In the genomic region with DNA sequence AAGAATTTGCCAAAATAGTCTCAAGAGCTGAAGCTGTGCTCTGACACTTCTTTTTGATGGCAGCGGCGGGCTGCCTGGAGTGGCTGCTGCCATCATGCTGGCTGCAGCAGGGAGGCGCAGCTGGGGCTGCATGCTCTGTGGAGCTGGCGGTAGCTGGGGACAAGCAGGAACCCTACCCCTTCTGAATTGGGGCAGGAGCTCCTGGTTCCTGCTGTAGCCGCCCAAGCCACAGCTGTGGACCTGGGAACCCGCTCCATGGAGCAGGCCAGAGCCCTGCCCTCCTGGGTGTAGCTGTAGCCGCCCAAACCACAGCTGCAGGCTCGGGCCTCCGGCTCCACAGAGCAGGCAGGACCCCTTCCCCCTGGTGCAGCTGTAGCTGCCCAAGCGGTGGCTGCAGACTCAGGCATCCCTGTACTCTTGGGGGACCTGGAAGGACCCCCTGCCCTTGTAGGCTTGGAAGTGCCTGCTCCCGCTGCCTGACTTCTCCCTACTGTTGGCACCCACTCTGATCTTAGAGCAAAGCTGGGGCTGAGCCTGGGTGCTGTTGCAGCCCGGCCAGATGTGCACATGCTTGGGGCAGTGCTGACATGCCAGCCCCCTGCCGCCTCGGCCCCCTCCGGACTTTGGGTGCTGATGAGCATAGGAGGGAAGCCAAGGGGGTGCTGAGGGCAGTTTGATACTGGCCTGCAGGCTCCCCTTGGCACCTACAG, we compare ENCODE assay signal across 32 cellular contexts.
"Had no signal": no experiment of that assay in that cellular context is flagged by ENCODE, and none has a peak within 500 bp of the region (broad histone marks: within the 10 kb centered on the region; RNA-seq: fewer than 3 reads in every experiment).

No MANE protein-coding gene starts in this region.

- DNase-seq: activated CD4-positive, alpha-beta memory T cell treated with anti-CD3 and anti-CD28 coated beads for 36 hours; activated CD4-positive, alpha-beta T cell treated with anti-CD3 and anti-CD28 coated beads, Interleukin-2, amount 10 ng/mL, durations not matched to agents 24 days and 14 days; activated CD4-positive, CD25-positive, alpha-beta regulatory T cell treated with anti-CD3 and anti-CD28 coated beads, Interleukin-2, amount 50 U/mL, for 72 hours; activated CD8-positive, alpha-beta memory T cell treated with anti-CD3 and anti-CD28 coated beads, Interleukin-2, amount 50 U/mL, for 4 hours; activated effector memory CD4-positive, alpha-beta T cell treated with anti-CD3 and anti-CD28 coated beads, Interleukin-2, amount 50 U/mL, for 16 hours; activated naive CD4-positive, alpha-beta T cell treated with anti-CD3 and anti-CD28 coated beads for 36 hours; activated naive CD8-positive, alpha-beta T cell treated with anti-CD3 and anti-CD28 coated beads for 36 hours; activated T-cell treated with anti-CD3 and anti-CD28 coated beads, Interleukin-2, amount 50 U/mL, for 1 hour; adrenal gland; foreskin keratinocyte; heart right ventricle; kidney glomerular epithelial cell; left lung; lower lobe of right lung; mesenchymal stem cell; occipital lobe; psoas muscle; stimulated activated CD4-positive, alpha-beta T cell treated with anti-CD3 and anti-CD28 coated beads, Interleukin-1b, Interleukin-23, amount 100 ng/mL, for 48 hours; stimulated activated CD4-positive, alpha-beta T cell treated with anti-CD3 and anti-CD28 coated beads, Interleukin-4, amount 100 ng/mL, for 4 hours; stimulated activated CD8-positive, alpha-beta memory T cell treated with anti-CD3 and anti-CD28 coated beads, Interleukin-4, amount 100 ng/mL, for 48 hours; stimulated activated naive CD8-positive, alpha-beta T cell treated with anti-CD3 and anti-CD28 coated beads, Interleukin-15, amount 100 ng/mL, for 72 hours; T-helper 17 cell; T1000; WERI-Rb-1 had no signal

- H3K9ac ChIP-seq: parathyroid adenoma had no signal

- H3K27ac ChIP-seq: adrenal gland, ascending aorta, cardiac muscle cell, esophagus muscularis mucosa, foreskin keratinocyte, heart right ventricle, left lung, lower lobe of right lung, parathyroid adenoma, psoas muscle, right atrium auricular region, upper lobe of left lung, WERI-Rb-1 had no signal

- H3K4me1 ChIP-seq: adrenal gland, ascending aorta, esophagus muscularis mucosa, foreskin keratinocyte, heart right ventricle, left lung, lower lobe of right lung, parathyroid adenoma, psoas muscle, right atrium auricular region, upper lobe of left lung had no signal

- H3K9me3 ChIP-seq: adrenal gland, ascending aorta, esophagus muscularis mucosa, heart right ventricle, left lung, lower lobe of right lung, psoas muscle, right atrium auricular region, upper lobe of left lung had no signal

- H3K27me3 ChIP-seq: adrenal gland, ascending aorta, cardiac muscle cell, esophagus muscularis mucosa, foreskin keratinocyte, heart right ventricle, left lung, right atrium auricular region, upper lobe of left lung had no signal

- H3K4me3 ChIP-seq: adrenal gland, ascending aorta, cardiac muscle cell, esophagus muscularis mucosa, heart right ventricle, left lung, lower lobe of right lung, psoas muscle, right atrium auricular region, smooth muscle cell, upper lobe of left lung had no signal

- ATAC-seq: foreskin keratinocyte; left lung; psoas muscle; stimulated activated memory B cell treated with anti-CD40 and anti-IgM and Interleukin-4, amounts not matched to agents 10 μg/mL and 1 μg/mL and 100 μg/mL, for 72 hours; stimulated activated naive CD8-positive, alpha-beta T cell treated with anti-CD3 and anti-CD28 coated beads, Interleukin-15, amount 100 ng/mL, for 72 hours; T-helper 17 cell had no signal
